In genomic region chr16:11121909-11122692, GRCh38 we compare ENCODE assay signal across 15 cellular contexts.
DNase-seq lines count a peak whose midpoint lies in the region; ATAC-seq and TF ChIP-seq lines count a peak whose summit lies in the region.
"Had no signal": no experiment of that assay in that cellular context is flagged by ENCODE, and none has a peak within 500 bp of the region (broad histone marks: within the 10 kb centered on the region; RNA-seq: fewer than 3 reads in every experiment).

No MANE protein-coding gene starts in this region.

- 67 to 77% (median 70%) methylated on average over 8 of the region's 8 CpGs for WGBS in psoas muscle, 3 donors

- H3K9me3 Mint-ChIP-seq in activated T-cell treated with anti-CD3 and anti-CD28 coated beads, Interleukin-2, amount 50 U/mL, for 24 hours, result no peaks in the 10 kb centered on the region
- H3K9me3 Mint-ChIP-seq: immature natural killer cell, memory B cell had no signal

- ATAC-seq in psoas muscle (peak; percentile 64 to 84 (median 79)), HG03159 (IDR thresholded peaks at IDR 0.05; ENCODE audit: unreplicated experiment) (no peak)

- H3K36me3 ChIP-seq in ascending aorta (peaks cover 8 to 10% of the 10 kb centered on the region in 2 donors), psoas muscle (ENCODE audit: insufficient read depth in 1 of 2, low read depth in 1 of 2) (peaks cover 0 to 38% of the 10 kb centered on the region in 2 donors)

- H3K27me3 Mint-ChIP-seq in activated T-cell treated with anti-CD3 and anti-CD28 coated beads, Interleukin-2, amount 50 U/mL, for 24 hours, result no peaks in the 10 kb centered on the region
- H3K27me3 Mint-ChIP-seq: memory B cell had no signal

- no peaks in the 10 kb centered on the region for H3K27me3 ChIP-seq in ascending aorta
- no peaks in the 10 kb centered on the region for H3K27me3 ChIP-seq in psoas muscle (ENCODE audit: insufficient read depth in 3 of 3, low read length in 2 of 3)
- H3K27me3 ChIP-seq: esophagus muscularis mucosa had no signal

- H3K4me3 ChIP-seq in ascending aorta (no peak overlapping the region), psoas muscle (no peak overlapping the region)
- H3K4me3 ChIP-seq: esophagus muscularis mucosa had no signal

- peaks cover 0 to 16% of the 10 kb centered on the region in 2 donors for H3K4me1 ChIP-seq in ascending aorta
- H3K4me1 ChIP-seq in psoas muscle, result peaks cover 12% of the 10 kb centered on the region

- peak overlapping the region; percentile 9 for H3K27ac Mint-ChIP-seq in activated T-cell treated with anti-CD3 and anti-CD28 coated beads, Interleukin-2, amount 50 U/mL, for 24 hours
- H3K27ac Mint-ChIP-seq: memory B cell had no signal

- no peak for TF ChIP-seq CTCF in ascending aorta (IDR thresholded peaks at IDR 0.05)
- TF ChIP-seq CTCF in psoas muscle (IDR thresholded peaks at IDR 0.05), result no peak

- intact Hi-C loops in ascending aorta (cut with DNase I) (no loop called here), psoas muscle (cut with DNase I) (no loop called here)

- peaks cover 28% of the 10 kb centered on the region for H3K4me1 Mint-ChIP-seq in activated T-cell treated with anti-CD3 and anti-CD28 coated beads, Interleukin-2, amount 50 U/mL, for 24 hours (ENCODE audit: low read depth)

- peaks cover 89% of the 10 kb centered on the region for H3K36me3 Mint-ChIP-seq in activated T-cell treated with anti-CD3 and anti-CD28 coated beads, Interleukin-2, amount 50 U/mL, for 24 hours (ENCODE audit: low read depth)

- no peak for DNase-seq in activated T-cell treated with anti-CD3 and anti-CD28 coated beads, Interleukin-2, amount 50 U/mL, for 24 hours
- no peak for DNase-seq in activated T-cell treated with anti-CD3 and anti-CD28 coated beads, Interleukin-2, amount 50 U/mL, for 48 hours
- peak; percentile 29 for DNase-seq in NCI-H1105 (lab: John Stamatoyannopoulos, UW)
- DNase-seq in ascending aorta (ENCODE audit: low spot score in 2 of 2), result no peak
- DNase-seq in psoas muscle, result no peak
- no peak for DNase-seq in midbrain (lab: John Stamatoyannopoulos, UW)
- no peak for DNase-seq in OCI-M2 (lab: John Stamatoyannopoulos, UW; ENCODE audit: unreplicated experiment)
- DNase-seq: activated gamma-delta T cell treated with Interleukin-2 at 50 U/mL for 16 hours, immature natural killer cell, retina, substantia nigra had no signal

- no peak overlapping the region for H3K4me3 Mint-ChIP-seq in activated T-cell treated with anti-CD3 and anti-CD28 coated beads, Interleukin-2, amount 50 U/mL, for 24 hours
- H3K4me3 Mint-ChIP-seq: immature natural killer cell, memory B cell had no signal

- H3K27ac ChIP-seq in ascending aorta (peak overlapping the region; percentile 37 to 73), psoas muscle (no peak overlapping the region)
- H3K27ac ChIP-seq: esophagus muscularis mucosa, KMS-11 had no signal

- H3K9me3 ChIP-seq in ascending aorta, result no peaks in the 10 kb centered on the region
- no peaks in the 10 kb centered on the region for H3K9me3 ChIP-seq in psoas muscle
- H3K9me3 ChIP-seq: esophagus muscularis mucosa had no signal
